8 cellular contexts compared by ENCODE assay signal in the genomic region with DNA sequence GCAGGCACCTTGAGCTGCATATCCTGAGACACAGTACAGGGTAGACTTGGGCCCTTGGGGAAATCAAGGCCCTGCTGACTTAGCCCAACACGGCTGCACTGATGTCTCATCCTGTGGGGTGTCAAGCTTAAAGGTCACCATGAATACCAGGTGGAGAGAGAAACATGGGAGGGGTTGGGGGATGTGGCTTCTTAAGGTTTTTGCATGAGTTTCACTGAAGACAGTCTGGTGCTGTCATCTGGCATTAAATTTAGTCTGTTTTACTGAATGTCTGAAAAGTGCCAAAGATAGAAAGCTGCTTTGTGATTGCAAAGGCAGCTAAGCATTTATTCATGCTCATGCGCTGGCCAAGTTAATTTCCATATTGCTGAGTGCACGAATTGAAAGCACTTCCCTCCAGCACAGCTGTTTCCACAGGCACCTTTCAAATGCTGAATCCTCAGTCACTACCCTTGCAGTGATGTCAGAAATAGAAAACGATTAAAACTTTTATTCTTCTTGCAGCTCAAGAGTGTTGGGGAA.
DNase-seq lines count a peak whose midpoint lies in the region; ATAC-seq and TF ChIP-seq lines count a peak whose summit lies in the region.
"Had no signal": no experiment of that assay in that cellular context is flagged by ENCODE, and none has a peak within 500 bp of the region (broad histone marks: within the 10 kb centered on the region; RNA-seq: fewer than 3 reads in every experiment).

No MANE protein-coding gene starts in this region.

- H3K27ac Mint-ChIP-seq in T-cell = peak overlapping the region; percentile 78 to 87
- no peak overlapping the region for H3K27ac Mint-ChIP-seq in CD8-positive, alpha-beta T cell

- CTCF ChIA-PET in T-cell (lab: Charles Lee) = interaction anchor here in 1 of 2 donors (0.6 to 1.1 kb wide), 3 partner anchors 11 to 193 kb away, joined by 3 to 7 read pairs (median 4); no protein-coding TSS in a partner anchor
- CTCF ChIA-PET in CD8-positive, alpha-beta T cell (lab: Charles Lee) = interaction anchor here (1.1 kb wide), 1 partner anchor 192 kb away, joined by 3 read pairs; no protein-coding TSS in a partner anchor

- H3K27me3 Mint-ChIP-seq in T-cell = no peaks in the 10 kb centered on the region
- H3K27me3 Mint-ChIP-seq in CD8-positive, alpha-beta T cell (ENCODE audit: low read depth) = no peaks in the 10 kb centered on the region

- H3K4me3 ChIP-seq in CD8-positive, alpha-beta T cell (ENCODE audit: low read depth, low read length) = no peak overlapping the region
- H3K4me3 ChIP-seq: SJSA1 had no signal

- H3K36me3 Mint-ChIP-seq in T-cell = no peaks in the 10 kb centered on the region
- H3K36me3 Mint-ChIP-seq in CD8-positive, alpha-beta T cell = no peaks in the 10 kb centered on the region

- H3K4me1 ChIP-seq in CD8-positive, alpha-beta T cell (ENCODE audit: insufficient read depth, low read length) = no peaks in the 10 kb centered on the region

- H3K27me3 ChIP-seq in CD8-positive, alpha-beta T cell (ENCODE audit: insufficient read depth, low read length) = no peaks in the 10 kb centered on the region
- H3K27me3 ChIP-seq: SJSA1 had no signal

- no peaks in the 10 kb centered on the region for H3K9me3 ChIP-seq in CD8-positive, alpha-beta T cell (ENCODE audit: low read length)
- H3K9me3 ChIP-seq: SJSA1 had no signal

- DNase-seq in T-cell (no peak), head of caudate nucleus (peak in 36 of 42 donors; percentile 9 to 83 (median 47)), NCI-H748 (lab: John Stamatoyannopoulos, UW; ENCODE audit: unreplicated experiment) (no peak), ecto neural progenitor cell (ENCODE audit: low spot score) (no peak)
- DNase-seq in CD8-positive, alpha-beta T cell = no peak

- TF ChIP-seq POLR2A in GM19193 (IDR thresholded peaks at IDR 0.05; ENCODE audit: extremely low read depth, insufficient read depth, insufficient read length) = peak; percentile 23

- POLR2A ChIA-PET in T-cell (lab: Charles Lee) = interaction anchor here in 1 of 2 donors (0.5 kb wide), 1 partner anchor 104 kb away, joined by 5 read pairs; no protein-coding TSS in a partner anchor
- POLR2A ChIA-PET in CD8-positive, alpha-beta T cell (lab: Charles Lee) = no interaction called here

- peak overlapping the region in 1 of 3 donors; percentile 3 for H3K4me3 Mint-ChIP-seq in T-cell
- no peak overlapping the region for H3K4me3 Mint-ChIP-seq in CD8-positive, alpha-beta T cell

- no peaks in the 10 kb centered on the region for H3K9me3 Mint-ChIP-seq in T-cell
- no peaks in the 10 kb centered on the region for H3K9me3 Mint-ChIP-seq in CD8-positive, alpha-beta T cell

- no peak overlapping the region for H3K27ac ChIP-seq in CD8-positive, alpha-beta T cell (ENCODE audit: low read depth, low read length)
- H3K27ac ChIP-seq: SJSA1 had no signal

- ATAC-seq in HG02798 (IDR thresholded peaks at IDR 0.05; ENCODE audit: poor library complexity, unreplicated experiment) (peak; percentile 95), T-cell (replicated peaks in 1 of 4) (peak in 3 of 4 experiments; percentile 19 to 60 (median 44))
- no peak for ATAC-seq in CD8-positive, alpha-beta T cell

- H3K36me3 ChIP-seq in CD8-positive, alpha-beta T cell (ENCODE audit: insufficient read depth, low read length) = no peaks in the 10 kb centered on the region
- H3K36me3 ChIP-seq: SJSA1 had no signal

- no peak for TF ChIP-seq CTCF in CD8-positive, alpha-beta T cell (IDR thresholded peaks at IDR 0.05)

- intact Hi-C loops in head of caudate nucleus (cut with DNase I) = no loop called here
- intact Hi-C loops in CD8-positive, alpha-beta T cell (cut with DNase I, micrococcal nuclease) = loop anchor here in 1 of 2 experiments (5.0 kb wide), 1 partner anchor 36 kb away; no protein-coding TSS in a partner anchor

- peaks cover 13 to 38% (median 31%) of the 10 kb centered on the region in 3 donors for H3K4me1 Mint-ChIP-seq in T-cell
- H3K4me1 Mint-ChIP-seq in CD8-positive, alpha-beta T cell (ENCODE audit: low read depth) = peaks cover 6% of the 10 kb centered on the region

Comparison
In these comparisons a context has a peak if more than half of its experiments do, and no peak if none do; other contexts are left out.
1. DNase-seq: peak in head of caudate nucleus (36 of 42); none in T-cell (0 of 34), NCI-H748 (single experiment), ecto neural progenitor cell (single experiment) and CD8-positive, alpha-beta T cell (0 of 7).